In the genomic region with DNA sequence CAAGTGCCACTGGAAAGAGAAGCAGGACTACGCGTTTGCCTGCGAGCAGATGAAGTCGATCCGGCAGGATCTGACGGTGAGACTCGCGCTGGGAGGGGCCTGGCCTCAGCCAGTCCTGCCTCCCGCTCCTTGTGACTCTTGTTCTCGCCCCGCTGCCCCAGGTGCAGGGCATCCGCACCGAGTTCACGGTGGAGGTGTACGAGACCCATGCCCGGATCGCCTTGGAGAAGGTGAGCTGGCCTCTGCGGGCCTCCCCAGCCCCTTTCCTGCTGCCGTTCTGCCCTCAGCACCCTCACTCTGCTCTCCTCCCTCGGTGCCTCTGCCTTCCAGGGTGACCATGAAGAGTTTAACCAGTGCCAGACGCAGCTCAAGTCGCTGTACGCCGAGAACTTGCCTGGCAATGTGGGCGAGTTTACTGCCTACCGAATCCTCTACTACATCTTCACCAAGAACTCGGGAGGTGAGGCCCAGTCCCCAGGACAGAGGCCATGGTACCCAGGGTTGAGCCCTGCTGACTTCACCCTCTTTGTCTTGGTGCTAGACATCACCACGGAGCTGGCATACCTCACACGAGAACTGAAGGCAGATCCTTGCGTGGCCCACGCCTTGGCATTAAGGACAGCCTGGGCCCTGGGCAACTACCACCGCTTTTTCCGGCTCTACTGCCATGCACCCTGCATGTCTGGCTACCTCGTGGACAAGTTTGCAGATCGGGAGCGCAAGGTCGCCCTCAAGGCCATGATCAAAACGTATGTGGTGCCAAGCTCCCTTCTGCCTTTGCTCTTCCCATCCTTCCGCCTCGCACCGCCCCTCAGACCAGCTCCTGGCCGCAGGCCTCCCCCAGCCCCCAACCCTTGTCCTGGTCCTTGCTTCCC, we compare ENCODE assay signal across 26 cellular contexts. TPM values are rescaled to one million over a fixed set of nuclear protein-coding genes. Genes with fewer than 3 reads are reported as not detected.
DNase-seq lines count a peak whose midpoint lies in the region; ATAC-seq, FAIRE-seq and TF ChIP-seq lines count a peak whose summit lies in the region.
"Had no signal": no experiment of that assay in that cellular context is flagged by ENCODE, and none has a peak within 500 bp of the region (broad histone marks: within the 10 kb centered on the region; RNA-seq: fewer than 3 reads in every experiment).

No MANE protein-coding gene starts in this region.

- H3K79me2 ChIP-seq in HepG2 (ENCODE audit: insufficient read depth, low read length): peaks cover 12% of the 10 kb centered on the region

- H3K4me1 ChIP-seq in HepG2 (ENCODE audit: insufficient read depth, low read length) (peaks cover 19% of the 10 kb centered on the region), right lobe of liver (peaks cover 0 to 12% (median 5%) of the 10 kb centered on the region in 4 donors), SJCRH30 (no peaks in the 10 kb centered on the region), foreskin keratinocyte (peaks cover 5% of the 10 kb centered on the region)

- peaks cover 10% of the 10 kb centered on the region; the same call in 1 of the 2 replicates for H4K20me1 ChIP-seq in HepG2 (ENCODE audit: insufficient read depth, low read length)

- H3K9me3 ChIP-seq in HepG2 (ENCODE audit: low read length): no peaks in the 10 kb centered on the region
- no peaks in the 10 kb centered on the region for H3K9me3 ChIP-seq in right lobe of liver
- no peaks in the 10 kb centered on the region for H3K9me3 ChIP-seq in T-helper 17 cell (ENCODE audit: control insufficient read depth, low read length, poor library complexity, severe bottlenecking)
- H3K9me3 ChIP-seq in SJCRH30 (replicated peaks): no peaks in the 10 kb centered on the region
- H3K9me3 ChIP-seq: colonic mucosa, heart right ventricle had no signal

- FAIRE-seq in HepG2 (lab: Jason Lieb, UNC): no peak
- FAIRE-seq: GM12891 had no signal

- H3K27ac ChIP-seq in HepG2 (ENCODE audit: extremely low read length, insufficient read depth, low read length) (no peak overlapping the region), right lobe of liver (no peak overlapping the region), SJCRH30 (no peak overlapping the region), foreskin keratinocyte (no peak overlapping the region)
- H3K27ac ChIP-seq: colonic mucosa, heart right ventricle, KMS-11 had no signal

- H3K36me3 ChIP-seq in HepG2 (replicated peaks in 1 of 2; ENCODE audit: control insufficient read depth in 1 of 2, insufficient read depth in 2 of 2, low read length in 2 of 2) (peaks cover 44 to 76% of the 10 kb centered on the region in 2 experiments), right lobe of liver (peaks cover 31 to 91% (median 58%) of the 10 kb centered on the region in 4 donors), SJCRH30 (peaks cover 58% of the 10 kb centered on the region)

- H3K36me3 Mint-ChIP-seq in T-helper 17 cell (ENCODE audit: low read depth) (peaks cover 12% of the 10 kb centered on the region), endothelial cell (ENCODE audit: low read depth, unreplicated experiment) (peaks cover 44% of the 10 kb centered on the region), type B pancreatic cell (peaks cover 15% of the 10 kb centered on the region)

- peaks cover 32% of the 10 kb centered on the region for H3K4me1 Mint-ChIP-seq in T-helper 17 cell
- H3K4me1 Mint-ChIP-seq in endothelial cell (ENCODE audit: unreplicated experiment): peaks cover 21% of the 10 kb centered on the region
- peaks cover 17% of the 10 kb centered on the region for H3K4me1 Mint-ChIP-seq in type B pancreatic cell (ENCODE audit: unreplicated experiment)

- DNase-seq in HepG2 (ENCODE audit: low spot score) (no peak), right lobe of liver (no peak), T-helper 17 cell (no peak), endothelial cell (ENCODE audit: low spot score) (no peak), type B pancreatic cell (ENCODE audit: extremely low spot score, unreplicated experiment) (no peak), NCI-H1694 treated with DMSO at 0.1 percent for 48 hours (lab: John Stamatoyannopoulos, UW) (no peak), SJCRH30 (no peak), foreskin keratinocyte (no peak)
- DNase-seq: activated T-cell treated with anti-CD3 and anti-CD28 coated beads for 4 hours; CD4-positive, CD25-positive, alpha-beta regulatory T cell; colonic mucosa; DMS79; GOT3; heart right ventricle; immature natural killer cell; left ventricle myocardium superior; NCI-H1930; SIG-M5; stimulated activated CD8-positive, alpha-beta memory T cell treated with anti-CD3 and anti-CD28 coated beads, Interleukin-4, amount 100 ng/mL, for 48 hours had no signal

- TF ChIP-seq CTCF in HepG2 (CRISPR knock-in tag; IDR thresholded peaks at IDR 0.05) (no peak), right lobe of liver (IDR thresholded peaks at IDR 0.05) (no peak), endothelial cell (IDR thresholded peaks at IDR 0.05; ENCODE audit: unreplicated experiment) (no peak), type B pancreatic cell (conservative IDR thresholded peaks at IDR 0.05) (no peak), foreskin keratinocyte (conservative IDR thresholded peaks at IDR 0.05) (no peak)

- 98% methylated on average over 40 of the region's 42 CpGs for WGBS in HepG2 (ENCODE audit: low lambda C conversion rate)
- WGBS in right lobe of liver (ENCODE audit: insufficient coverage, low coverage, low lambda C conversion rate, missing lambda C conversion rate): 82% methylated on average over 5 of the region's 42 CpGs

- BruUV-seq in HepG2 (replicated peaks; lab: Mats Ljungman, UMichigan): TSS peak; percentile 12

- POLR2A ChIA-PET in HepG2 (lab: Yijun Ruan, JAX): interaction anchor here (1.4 to 3.5 kb wide), 2 partner anchors 10 to 321 kb away, joined by 3 to 18 read pairs; a partner anchor contains a TSS

- no peak for TF ChIP-seq POLR2A in HepG2 (IDR thresholded peaks at IDR 0.05; ENCODE audit: insufficient read depth in 1 of 2, low read depth in 2 of 2, low read length in 2 of 2)
- no peak for TF ChIP-seq POLR2A in right lobe of liver (IDR thresholded peaks at IDR 0.05)

- intact Hi-C loops in HepG2 (cut with micrococcal nuclease; ENCODE audit: unreplicated experiment): no loop called here
- intact Hi-C loops in right lobe of liver (cut with DNase I): no loop called here

- H3K4me3 Mint-ChIP-seq in T-helper 17 cell: peak overlapping the region; percentile 69
- H3K4me3 Mint-ChIP-seq in endothelial cell (ENCODE audit: unreplicated experiment): peak overlapping the region; percentile 68
- no peak overlapping the region for H3K4me3 Mint-ChIP-seq in type B pancreatic cell

- no peak for TF ChIP-seq EP300 in HepG2 (IDR thresholded peaks at IDR 0.05; ENCODE audit: low read depth in 2 of 2, low read length in 2 of 2)
- no peak for TF ChIP-seq EP300 in HepG2 (CRISPR knock-in tag; IDR thresholded peaks at IDR 0.05; ENCODE audit: borderline replicate concordance)

- CTCF ChIA-PET in HepG2 (lab: Yijun Ruan, JAX; ENCODE audit: low intra/inter-chr PET ratio, low total read pairs): no interaction called here

- H3K27me3 Mint-ChIP-seq in T-helper 17 cell (no peaks in the 10 kb centered on the region), endothelial cell (ENCODE audit: unreplicated experiment) (peaks cover 28% of the 10 kb centered on the region), type B pancreatic cell (no peaks in the 10 kb centered on the region)
- H3K27me3 Mint-ChIP-seq: activated naive CD8-positive, alpha-beta T cell; CD4-positive, CD25-positive, alpha-beta regulatory T cell had no signal

- no peak overlapping the region for H3K4me2 ChIP-seq in HepG2 (ENCODE audit: low read depth, low read length)
- H3K4me2 ChIP-seq: KMS-11 had no signal

- ATAC-seq in HepG2: no peak
- no peak for ATAC-seq in right lobe of liver
- no peak for ATAC-seq in T-helper 17 cell
- no peak for ATAC-seq in foreskin keratinocyte
- ATAC-seq: heart right ventricle, left ventricle myocardium superior had no signal

- H2AFZ ChIP-seq in HepG2 (ENCODE audit: low read length): no peak overlapping the region

- in situ Hi-C loops in HepG2 (cut with HindIII; ENCODE audit: extremely low pct_ligation_motif_present, low pct_unique_long_range_greater_than_20kb): no loop called here

- H3K27me3 ChIP-seq in HepG2 (ENCODE audit: control insufficient read depth in 1 of 2, insufficient read depth in 2 of 2, low read length in 2 of 2) (no peaks in the 10 kb centered on the region; a peak in 1 of 5 replicates), right lobe of liver (no peaks in the 10 kb centered on the region), SJCRH30 (no peaks in the 10 kb centered on the region), foreskin keratinocyte (no peaks in the 10 kb centered on the region)
- H3K27me3 ChIP-seq: colonic mucosa, heart right ventricle had no signal

- H3K4me3 ChIP-seq in HepG2 (replicated peaks in 1 of 3; ENCODE audit: insufficient read depth in 1 of 3, low read depth in 2 of 3, low read length in 3 of 3) (no peak overlapping the region), right lobe of liver (no peak overlapping the region), SJCRH30 (no peak overlapping the region)
- H3K4me3 ChIP-seq: colonic mucosa, heart right ventricle had no signal

- no peak overlapping the region for H3K9ac ChIP-seq in HepG2 (ENCODE audit: insufficient read depth, low read depth, low read length)
- H3K9ac ChIP-seq: KMS-11 had no signal

- H3K27ac Mint-ChIP-seq in T-helper 17 cell (peak overlapping the region; percentile 85), endothelial cell (ENCODE audit: unreplicated experiment) (no peak overlapping the region), type B pancreatic cell (peak overlapping the region; percentile 31)
- H3K27ac Mint-ChIP-seq: activated naive CD8-positive, alpha-beta T cell; CD4-positive, CD25-positive, alpha-beta regulatory T cell had no signal

- H3K9me3 Mint-ChIP-seq in endothelial cell (ENCODE audit: unreplicated experiment) (no peaks in the 10 kb centered on the region), type B pancreatic cell (no peaks in the 10 kb centered on the region)
- H3K9me3 Mint-ChIP-seq: brain had no signal

- no peak for TF ChIP-seq RAD21 in HepG2 (CRISPR knock-in tag; IDR thresholded peaks at IDR 0.05)

RNA-seq across cellular contexts. Expression of a gene that starts 5.6 kb away (rescaled TPM):
- total RNA-seq in HepG2 (2016; rRNA removed; fragmentation: Illumina TruSeq; extraction: Trizol) (1.5 and 2.9 TPM in 2 replicates), right lobe of liver (1 to 10 TPM; 1.5 to 5.7 (median 3.3) TPM), T-helper 17 cell (1 to 10 TPM; 4.4 to 6.0 TPM), endothelial cell (ENCODE audit: unreplicated experiment) (3.4 TPM), type B pancreatic cell (ENCODE audit: low replicate concordance) (3.9 and 4.2 TPM in 2 replicates), foreskin keratinocyte (4.8 and 5.0 TPM in 2 replicates)
- total RNA-seq in HepG2 (2016; cell fraction: cytosol; rRNA removed; fragmentation: Illumina TruSeq; extraction: Trizol; ENCODE audit: low read depth): 0.88 and 1.1 TPM in 2 replicates
- total RNA-seq in HepG2 (2016; cell fraction: insoluble cytoplasmic fraction; rRNA removed; fragmentation: Illumina TruSeq; extraction: Trizol): 1.8 and 2.6 TPM in 2 replicates
- total RNA-seq in HepG2 (2016; cell fraction: membrane; rRNA removed; fragmentation: Illumina TruSeq; extraction: Trizol): 1.8 and 2.1 TPM in 2 replicates
- total RNA-seq in HepG2 (2016; cell fraction: nucleus; rRNA removed; fragmentation: Illumina TruSeq; extraction: Trizol): 1.9 and 2.7 TPM in 2 replicates
- polyA plus RNA-seq in HepG2 (2011; rRNA removed) (0.75 and 1.2 TPM in 2 replicates), foreskin keratinocyte (4.1 and 5.2 TPM in 2 replicates)
- 0.86 and 1.8 TPM in 2 replicates for polyA plus RNA-seq in HepG2 (2011; cell fraction: cytosol; rRNA removed)
- 1.7 TPM in 2 replicates for polyA plus RNA-seq in HepG2 (2011; cell fraction: nucleus; rRNA removed)
- 1.5 and 1.8 TPM in 2 replicates for polyA plus RNA-seq in HepG2 (2012)
- 0.32 and 0.38 TPM in 2 replicates for polyA plus RNA-seq in HepG2 (2016; cell fraction: cytosol; fragmentation: Illumina TruSeq; extraction: Trizol; ENCODE audit: low read depth)
- polyA plus RNA-seq in HepG2 (2016; cell fraction: insoluble cytoplasmic fraction; fragmentation: Illumina TruSeq; extraction: Trizol; ENCODE audit: low read depth): 1.4 and 1.5 TPM in 2 replicates
- 0.65 and 1.0 TPM in 2 replicates for polyA plus RNA-seq in HepG2 (2016; cell fraction: membrane; fragmentation: Illumina TruSeq; extraction: Trizol; ENCODE audit: low read depth)
- polyA plus RNA-seq in HepG2 (2016; cell fraction: nucleus; fragmentation: Illumina TruSeq; extraction: Trizol; ENCODE audit: insufficient read depth, low read depth): 0.95 and 1.2 TPM in 2 replicates
- polyA minus RNA-seq in HepG2 (2011; rRNA and poly(A)+ RNA removed; ENCODE audit: low replicate concordance): 5.7 and 6.2 TPM in 2 replicates
- 3.4 and 3.7 TPM in 2 replicates for polyA minus RNA-seq in HepG2 (2011; cell fraction: cytosol; rRNA and poly(A)+ RNA removed)
- polyA minus RNA-seq in HepG2 (2011; cell fraction: nucleus; rRNA and poly(A)+ RNA removed): 2.7 and 3.9 TPM in 2 replicates
- total RNA-seq in SJCRH30 (2014; rRNA removed; shearing (Covaris generic)): 0.38 and 0.40 TPM in 2 replicates

RNA-seq across cellular contexts. Expression of a gene that starts 9.0 kb away (rescaled TPM):
- 5.8 and 14.3 TPM in 2 replicates for total RNA-seq in HepG2 (2016; rRNA removed; fragmentation: Illumina TruSeq; extraction: Trizol)
- 1.1 and 2.1 TPM in 2 replicates for total RNA-seq in HepG2 (2016; cell fraction: cytosol; rRNA removed; fragmentation: Illumina TruSeq; extraction: Trizol; ENCODE audit: low read depth)
- total RNA-seq in HepG2 (2016; cell fraction: insoluble cytoplasmic fraction; rRNA removed; fragmentation: Illumina TruSeq; extraction: Trizol): 4.7 and 13.0 TPM in 2 replicates
- 4.0 TPM in 2 replicates for total RNA-seq in HepG2 (2016; cell fraction: membrane; rRNA removed; fragmentation: Illumina TruSeq; extraction: Trizol)
- 28.1 and 29.6 TPM in 2 replicates for total RNA-seq in HepG2 (2016; cell fraction: nucleus; rRNA removed; fragmentation: Illumina TruSeq; extraction: Trizol)
- polyA plus RNA-seq in HepG2 (2011; rRNA removed): 38.3 and 41.9 TPM in 2 replicates
- 3.2 and 6.8 TPM in 2 replicates for polyA plus RNA-seq in HepG2 (2011; cell fraction: cytosol; rRNA removed)
- polyA plus RNA-seq in HepG2 (2011; cell fraction: nucleus; rRNA removed): 519 and 637 TPM in 2 replicates
- polyA plus RNA-seq in HepG2 (2012): 46.6 and 63.0 TPM in 2 replicates
- 0.46 and 0.71 TPM in 2 replicates for polyA plus RNA-seq in HepG2 (2016; cell fraction: cytosol; fragmentation: Illumina TruSeq; extraction: Trizol; ENCODE audit: low read depth)
- 5.1 and 9.7 TPM in 2 replicates for polyA plus RNA-seq in HepG2 (2016; cell fraction: insoluble cytoplasmic fraction; fragmentation: Illumina TruSeq; extraction: Trizol; ENCODE audit: low read depth)
- polyA plus RNA-seq in HepG2 (2016; cell fraction: membrane; fragmentation: Illumina TruSeq; extraction: Trizol; ENCODE audit: low read depth): 1.5 and 2.8 TPM in 2 replicates
- 151 and 199 TPM in 2 replicates for polyA plus RNA-seq in HepG2 (2016; cell fraction: nucleus; fragmentation: Illumina TruSeq; extraction: Trizol; ENCODE audit: insufficient read depth, low read depth)
- polyA minus RNA-seq in HepG2 (2011; rRNA and poly(A)+ RNA removed; ENCODE audit: low replicate concordance): 27.1 and 40.7 TPM in 2 replicates
- 10.7 and 13.3 TPM in 2 replicates for polyA minus RNA-seq in HepG2 (2011; cell fraction: cytosol; rRNA and poly(A)+ RNA removed)
- 60.4 and 69.7 TPM in 2 replicates for polyA minus RNA-seq in HepG2 (2011; cell fraction: nucleus; rRNA and poly(A)+ RNA removed)
- 10 to 100 TPM; 29.8 to 66.3 (median 41.1) TPM for total RNA-seq in right lobe of liver
- 100 to 1,000 TPM; 471 to 480 TPM for total RNA-seq in T-helper 17 cell
- total RNA-seq in endothelial cell (ENCODE audit: unreplicated experiment): 162 TPM
- total RNA-seq in type B pancreatic cell (ENCODE audit: low replicate concordance): 135 and 196 TPM in 2 replicates
- total RNA-seq in SJCRH30 (2014; rRNA removed; shearing (Covaris generic)): 18.9 and 25.6 TPM in 2 replicates
- 31.1 and 43.5 TPM in 2 replicates for total RNA-seq in foreskin keratinocyte
- 34.1 and 41.2 TPM in 2 replicates for polyA plus RNA-seq in foreskin keratinocyte

RNA-seq across cellular contexts. Expression of a gene that starts 15.1 kb away (rescaled TPM):
- total RNA-seq in HepG2 (2016; rRNA removed; fragmentation: Illumina TruSeq; extraction: Trizol) (0.83 and 1.6 TPM in 2 replicates), right lobe of liver (1 to 10 TPM; 1.3 to 3.7 (median 2.0) TPM), T-helper 17 cell (not detected), endothelial cell (ENCODE audit: unreplicated experiment) (21.4 TPM), type B pancreatic cell (ENCODE audit: low replicate concordance) (16.1 and 24.3 TPM in 2 replicates), foreskin keratinocyte (27.1 and 32.1 TPM in 2 replicates)
- total RNA-seq in HepG2 (2016; cell fraction: cytosol; rRNA removed; fragmentation: Illumina TruSeq; extraction: Trizol; ENCODE audit: low read depth): 1.4 and 3.2 TPM in 2 replicates
- total RNA-seq in HepG2 (2016; cell fraction: insoluble cytoplasmic fraction; rRNA removed; fragmentation: Illumina TruSeq; extraction: Trizol): 1.00 and 1.6 TPM in 2 replicates
- 1.4 and 1.9 TPM in 2 replicates for total RNA-seq in HepG2 (2016; cell fraction: membrane; rRNA removed; fragmentation: Illumina TruSeq; extraction: Trizol)
- total RNA-seq in HepG2 (2016; cell fraction: nucleus; rRNA removed; fragmentation: Illumina TruSeq; extraction: Trizol): not detected in 2 replicates
- polyA plus RNA-seq in HepG2 (2011; rRNA removed) (0.34 and 0.41 TPM in 2 replicates), foreskin keratinocyte (43.4 and 66.8 TPM in 2 replicates)
- 0.37 and 0.90 TPM in 2 replicates for polyA plus RNA-seq in HepG2 (2011; cell fraction: cytosol; rRNA removed)
- polyA plus RNA-seq in HepG2 (2011; cell fraction: nucleus; rRNA removed): 0.35 and 0.56 TPM in 2 replicates
- 0.92 and 0.97 TPM in 2 replicates for polyA plus RNA-seq in HepG2 (2012)
- 2.2 and 4.1 TPM in 2 replicates for polyA plus RNA-seq in HepG2 (2016; cell fraction: cytosol; fragmentation: Illumina TruSeq; extraction: Trizol; ENCODE audit: low read depth)
- polyA plus RNA-seq in HepG2 (2016; cell fraction: insoluble cytoplasmic fraction; fragmentation: Illumina TruSeq; extraction: Trizol; ENCODE audit: low read depth): 2.3 and 3.1 TPM in 2 replicates
- polyA plus RNA-seq in HepG2 (2016; cell fraction: membrane; fragmentation: Illumina TruSeq; extraction: Trizol; ENCODE audit: low read depth): 4.7 and 5.9 TPM in 2 replicates
- polyA plus RNA-seq in HepG2 (2016; cell fraction: nucleus; fragmentation: Illumina TruSeq; extraction: Trizol; ENCODE audit: insufficient read depth, low read depth): 1.2 and 2.4 TPM in 2 replicates
- 0.54 TPM in 1 of 2 replicates, not detected in the other for polyA minus RNA-seq in HepG2 (2011; rRNA and poly(A)+ RNA removed; ENCODE audit: low replicate concordance)
- polyA minus RNA-seq in HepG2 (2011; cell fraction: cytosol; rRNA and poly(A)+ RNA removed): 0.79 TPM in 1 of 2 replicates, not detected in the other
- not detected in 2 replicates for polyA minus RNA-seq in HepG2 (2011; cell fraction: nucleus; rRNA and poly(A)+ RNA removed)
- total RNA-seq in SJCRH30 (2014; rRNA removed; shearing (Covaris generic)): 0.20 and 1.2 TPM in 2 replicates
- total RNA-seq: CD4-positive, CD25-positive, alpha-beta regulatory T cell; mononuclear cell; T-helper 1 cell treated with Interleukin-12 subunit alpha and Interleukin-12 subunit beta and Interleukin-4 antibody, amounts not matched to agents 30 ng/mL and 1 ng/mL, for 36 hours had no signal
- polyA plus RNA-seq: CD4-positive, CD25-positive, alpha-beta regulatory T cell; immature natural killer cell had no signal

RNA-seq across cellular contexts. Expression of a gene that starts 42.7 kb away (rescaled TPM):
- total RNA-seq in HepG2 (2016; rRNA removed; fragmentation: Illumina TruSeq; extraction: Trizol): 10.6 and 19.9 TPM in 2 replicates
- 24.8 and 26.4 TPM in 2 replicates for total RNA-seq in HepG2 (2016; cell fraction: cytosol; rRNA removed; fragmentation: Illumina TruSeq; extraction: Trizol; ENCODE audit: low read depth)
- total RNA-seq in HepG2 (2016; cell fraction: insoluble cytoplasmic fraction; rRNA removed; fragmentation: Illumina TruSeq; extraction: Trizol): 9.4 and 21.3 TPM in 2 replicates
- total RNA-seq in HepG2 (2016; cell fraction: membrane; rRNA removed; fragmentation: Illumina TruSeq; extraction: Trizol): 27.7 and 30.4 TPM in 2 replicates
- total RNA-seq in HepG2 (2016; cell fraction: nucleus; rRNA removed; fragmentation: Illumina TruSeq; extraction: Trizol): 16.5 and 20.3 TPM in 2 replicates
- 6.9 and 8.9 TPM in 2 replicates for polyA plus RNA-seq in HepG2 (2011; rRNA removed)
- polyA plus RNA-seq in HepG2 (2011; cell fraction: cytosol; rRNA removed): 7.0 and 10.7 TPM in 2 replicates
- polyA plus RNA-seq in HepG2 (2011; cell fraction: nucleus; rRNA removed): 13.2 and 17.7 TPM in 2 replicates
- polyA plus RNA-seq in HepG2 (2012): 4.1 and 6.2 TPM in 2 replicates
- polyA plus RNA-seq in HepG2 (2016; cell fraction: cytosol; fragmentation: Illumina TruSeq; extraction: Trizol; ENCODE audit: low read depth): 27.2 and 29.7 TPM in 2 replicates
- polyA plus RNA-seq in HepG2 (2016; cell fraction: insoluble cytoplasmic fraction; fragmentation: Illumina TruSeq; extraction: Trizol; ENCODE audit: low read depth): 11.5 and 12.2 TPM in 2 replicates
- 29.0 and 29.3 TPM in 2 replicates for polyA plus RNA-seq in HepG2 (2016; cell fraction: membrane; fragmentation: Illumina TruSeq; extraction: Trizol; ENCODE audit: low read depth)
- polyA plus RNA-seq in HepG2 (2016; cell fraction: nucleus; fragmentation: Illumina TruSeq; extraction: Trizol; ENCODE audit: insufficient read depth, low read depth): 34.6 and 38.5 TPM in 2 replicates
- polyA minus RNA-seq in HepG2 (2011; rRNA and poly(A)+ RNA removed; ENCODE audit: low replicate concordance): 15.4 TPM in 1 of 2 replicates, not detected in the other
- polyA minus RNA-seq in HepG2 (2011; cell fraction: cytosol; rRNA and poly(A)+ RNA removed): 6.2 and 9.2 TPM in 2 replicates
- polyA minus RNA-seq in HepG2 (2011; cell fraction: nucleus; rRNA and poly(A)+ RNA removed): 2.6 and 3.9 TPM in 2 replicates
- total RNA-seq in right lobe of liver: under 1 TPM in 5 of 6 experiments, not detected in 1; 0.30 to 0.93 (median 0.35) TPM
- total RNA-seq in T-helper 17 cell: not detected
- total RNA-seq in endothelial cell (ENCODE audit: unreplicated experiment): 10.4 TPM
- total RNA-seq in type B pancreatic cell (ENCODE audit: low replicate concordance): 8.7 and 50.7 TPM in 2 replicates
- not detected in 2 replicates for total RNA-seq in SJCRH30 (2014; rRNA removed; shearing (Covaris generic))
- total RNA-seq in foreskin keratinocyte: not detected in 2 replicates
- polyA plus RNA-seq in foreskin keratinocyte: not detected in 2 replicates
- total RNA-seq: CD4-positive, CD25-positive, alpha-beta regulatory T cell had no signal

RNA-seq across cellular contexts. Expression of a gene that starts 44.6 kb away (rescaled TPM):
- 0.76 and 1.3 TPM in 2 replicates for total RNA-seq in HepG2 (2016; rRNA removed; fragmentation: Illumina TruSeq; extraction: Trizol)
- total RNA-seq in HepG2 (2016; cell fraction: cytosol; rRNA removed; fragmentation: Illumina TruSeq; extraction: Trizol; ENCODE audit: low read depth): 0.81 and 1.1 TPM in 2 replicates
- 0.92 and 0.93 TPM in 2 replicates for total RNA-seq in HepG2 (2016; cell fraction: insoluble cytoplasmic fraction; rRNA removed; fragmentation: Illumina TruSeq; extraction: Trizol)
- total RNA-seq in HepG2 (2016; cell fraction: membrane; rRNA removed; fragmentation: Illumina TruSeq; extraction: Trizol): 0.34 and 0.46 TPM in 2 replicates
- not detected in 2 replicates for total RNA-seq in HepG2 (2016; cell fraction: nucleus; rRNA removed; fragmentation: Illumina TruSeq; extraction: Trizol)
- 1.9 and 3.6 TPM in 2 replicates for polyA plus RNA-seq in HepG2 (2011; rRNA removed)
- 1.6 and 2.5 TPM in 2 replicates for polyA plus RNA-seq in HepG2 (2011; cell fraction: cytosol; rRNA removed)
- polyA plus RNA-seq in HepG2 (2011; cell fraction: nucleus; rRNA removed): 1.1 TPM in 1 of 2 replicates, not detected in the other
- polyA plus RNA-seq in HepG2 (2012): 0.46 and 0.76 TPM in 2 replicates
- polyA plus RNA-seq in HepG2 (2016; cell fraction: cytosol; fragmentation: Illumina TruSeq; extraction: Trizol; ENCODE audit: low read depth): 1.2 and 1.3 TPM in 2 replicates
- polyA plus RNA-seq in HepG2 (2016; cell fraction: insoluble cytoplasmic fraction; fragmentation: Illumina TruSeq; extraction: Trizol; ENCODE audit: low read depth): 0.67 TPM in 1 of 2 replicates, not detected in the other
- 0.65 TPM in 1 of 2 replicates, not detected in the other for polyA plus RNA-seq in HepG2 (2016; cell fraction: membrane; fragmentation: Illumina TruSeq; extraction: Trizol; ENCODE audit: low read depth)
- 1.3 and 2.0 TPM in 2 replicates for polyA plus RNA-seq in HepG2 (2016; cell fraction: nucleus; fragmentation: Illumina TruSeq; extraction: Trizol; ENCODE audit: insufficient read depth, low read depth)
- polyA minus RNA-seq in HepG2 (2011; rRNA and poly(A)+ RNA removed; ENCODE audit: low replicate concordance): not detected in 2 replicates
- polyA minus RNA-seq in HepG2 (2011; cell fraction: cytosol; rRNA and poly(A)+ RNA removed): not detected in 2 replicates
- polyA minus RNA-seq in HepG2 (2011; cell fraction: nucleus; rRNA and poly(A)+ RNA removed): not detected in 2 replicates
- under 1 TPM in 1 of 6 experiments, not detected in 5; 0.38 TPM for total RNA-seq in right lobe of liver
- 1 to 10 TPM in 1 of 2 donors, under 1 TPM in 1; 0.94 to 1.7 TPM for total RNA-seq in T-helper 17 cell
- total RNA-seq in endothelial cell (ENCODE audit: unreplicated experiment): not detected
- not detected in 2 replicates for total RNA-seq in type B pancreatic cell (ENCODE audit: low replicate concordance)
- total RNA-seq in SJCRH30 (2014; rRNA removed; shearing (Covaris generic)): not detected in 2 replicates
- not detected in 2 replicates for total RNA-seq in foreskin keratinocyte
- not detected in 2 replicates for polyA plus RNA-seq in foreskin keratinocyte
- total RNA-seq: left ventricle myocardium superior, temporal lobe had no signal
- polyA plus RNA-seq: heart right ventricle had no signal
